In genomic region chr17:76946111-76946771, GRCh38 we compare ENCODE assay signal across 33 cellular contexts.
"Had no signal": no experiment of that assay in that cellular context is flagged by ENCODE, and none has a peak within 500 bp of the region (broad histone marks: within the 10 kb centered on the region; RNA-seq: fewer than 3 reads in every experiment).

No MANE protein-coding gene starts in this region.

- H3K9me3 ChIP-seq: breast epithelium, esophagus muscularis mucosa, heart left ventricle, lower lobe of right lung, neutrophil, ovary, prostate gland, sigmoid colon, suprapubic skin, tibial nerve had no signal

- H3K27ac Mint-ChIP-seq: activated CD4-positive, alpha-beta memory T cell treated with anti-CD3 and anti-CD28 coated beads for 36 hours; activated CD4-positive, alpha-beta T cell treated with anti-CD3 and anti-CD28 coated beads, Interleukin-2, amount 10 ng/mL, durations not matched to agents 24 days and 14 days; activated T-cell treated with anti-CD3 and anti-CD28 coated beads, Interleukin-2, amount 50 U/mL, for 24 hours; activated T-helper 17 cell treated with anti-CD3 and anti-CD28 coated beads, Interleukin-2, amount 50 U/mL, for 72 hours; natural killer cell; stimulated activated memory B cell treated with anti-CD40 and anti-IgM and Interleukin-4, amounts not matched to agents 10 μg/mL and 1 μg/mL and 100 μg/mL, for 72 hours had no signal

- H3K9me3 Mint-ChIP-seq: activated CD4-positive, alpha-beta memory T cell treated with anti-CD3 and anti-CD28 coated beads for 36 hours; activated CD4-positive, alpha-beta T cell treated with anti-CD3 and anti-CD28 coated beads, Interleukin-2, amount 10 ng/mL, durations not matched to agents 24 days and 14 days; activated T-cell treated with anti-CD3 and anti-CD28 coated beads, Interleukin-2, amount 50 U/mL, for 24 hours; activated T-helper 17 cell treated with anti-CD3 and anti-CD28 coated beads, Interleukin-2, amount 50 U/mL, for 72 hours; natural killer cell; stimulated activated memory B cell treated with anti-CD40 and anti-IgM and Interleukin-4, amounts not matched to agents 10 μg/mL and 1 μg/mL and 100 μg/mL, for 72 hours had no signal

- H3K4me1 Mint-ChIP-seq: activated CD4-positive, alpha-beta T cell treated with anti-CD3 and anti-CD28 coated beads, Interleukin-2, amount 10 ng/mL, durations not matched to agents 24 days and 14 days; activated T-helper 17 cell treated with anti-CD3 and anti-CD28 coated beads, Interleukin-2, amount 50 U/mL, for 72 hours; natural killer cell; stimulated activated memory B cell treated with anti-CD40 and anti-IgM and Interleukin-4, amounts not matched to agents 10 μg/mL and 1 μg/mL and 100 μg/mL, for 72 hours had no signal

- ATAC-seq: activated T-helper 17 cell treated with anti-CD3 and anti-CD28 coated beads, Interleukin-2, amount 50 U/mL, for 72 hours; foreskin keratinocyte; heart left ventricle; left lobe of liver; lower lobe of right lung; stimulated activated memory B cell treated with anti-CD40 and anti-IgM and Interleukin-4, amounts not matched to agents 10 μg/mL and 1 μg/mL and 100 μg/mL, for 72 hours had no signal

- H3K4me3 Mint-ChIP-seq: activated CD4-positive, alpha-beta memory T cell treated with anti-CD3 and anti-CD28 coated beads for 36 hours; activated CD4-positive, alpha-beta T cell treated with anti-CD3 and anti-CD28 coated beads, Interleukin-2, amount 10 ng/mL, durations not matched to agents 24 days and 14 days; activated T-cell treated with anti-CD3 and anti-CD28 coated beads, Interleukin-2, amount 50 U/mL, for 24 hours; activated T-helper 17 cell treated with anti-CD3 and anti-CD28 coated beads, Interleukin-2, amount 50 U/mL, for 72 hours; natural killer cell; stimulated activated memory B cell treated with anti-CD40 and anti-IgM and Interleukin-4, amounts not matched to agents 10 μg/mL and 1 μg/mL and 100 μg/mL, for 72 hours had no signal

- H3K36me3 ChIP-seq: breast epithelium, esophagus muscularis mucosa, heart left ventricle, lower lobe of right lung, neutrophil, ovary, prostate gland, sigmoid colon, suprapubic skin, tibial nerve had no signal

- H3K4me1 ChIP-seq: esophagus muscularis mucosa, foreskin keratinocyte, heart left ventricle, lower lobe of right lung, prostate gland, sigmoid colon, suprapubic skin, tibial nerve had no signal

- H3K36me3 Mint-ChIP-seq: activated CD4-positive, alpha-beta memory T cell treated with anti-CD3 and anti-CD28 coated beads for 36 hours; natural killer cell; stimulated activated memory B cell treated with anti-CD40 and anti-IgM and Interleukin-4, amounts not matched to agents 10 μg/mL and 1 μg/mL and 100 μg/mL, for 72 hours had no signal

- H3K4me3 ChIP-seq: breast epithelium, esophagus muscularis mucosa, heart left ventricle, lower lobe of right lung, ovary, prostate gland, sigmoid colon, suprapubic skin, tibial nerve had no signal

- H3K27ac ChIP-seq: breast epithelium, esophagus muscularis mucosa, foreskin keratinocyte, heart left ventricle, lower lobe of right lung, neutrophil, ovary, prostate gland, sigmoid colon, suprapubic skin, tibial nerve, VCaP had no signal

- DNase-seq: activated CD4-positive, alpha-beta memory T cell treated with anti-CD3 and anti-CD28 coated beads for 36 hours; activated CD4-positive, alpha-beta T cell treated with anti-CD3 and anti-CD28 coated beads, Interleukin-2, amount 10 ng/mL, durations not matched to agents 24 days and 14 days; activated CD4-positive, CD25-positive, alpha-beta regulatory T cell treated with anti-CD3 and anti-CD28 coated beads, Interleukin-2, amount 50 U/mL, for 72 hours; activated CD8-positive, alpha-beta memory T cell treated with anti-CD3 and anti-CD28 coated beads, Interleukin-2, amount 50 U/mL, for 48 hours; activated gamma-delta T cell treated with Interleukin-2 at 50 U/mL for 16 hours; activated naive CD4-positive, alpha-beta T cell treated with anti-CD3 and anti-CD28 coated beads, Interleukin-2, amount 50 U/mL, for 16 hours; activated T-cell treated with anti-CD3 and anti-CD28 coated beads, Interleukin-2, amount 50 U/mL, for 24 hours; amniotic stem cell; central memory CD4-positive, alpha-beta T cell; effector CD4-positive, alpha-beta T cell; foreskin keratinocyte; heart left ventricle; hypothalamus; kidney glomerular epithelial cell; lower lobe of right lung; mesenchymal stem cell; natural killer cell; ovary; retina; sigmoid colon; small intestine; stimulated activated CD4-positive, alpha-beta T cell treated with anti-CD3 and anti-CD28 coated beads, Interleukin-4, amount 100 ng/mL, for 24 hours; T-helper 1 cell had no signal

- H3K27me3 ChIP-seq: breast epithelium, ovary, tibial nerve had no signal

- H3K27me3 Mint-ChIP-seq: activated CD4-positive, alpha-beta memory T cell treated with anti-CD3 and anti-CD28 coated beads for 36 hours; activated CD4-positive, alpha-beta T cell treated with anti-CD3 and anti-CD28 coated beads, Interleukin-2, amount 10 ng/mL, durations not matched to agents 24 days and 14 days; activated T-cell treated with anti-CD3 and anti-CD28 coated beads, Interleukin-2, amount 50 U/mL, for 24 hours; activated T-helper 17 cell treated with anti-CD3 and anti-CD28 coated beads, Interleukin-2, amount 50 U/mL, for 72 hours had no signal
